In genomic region chr4:8261851-8262535, GRCh38 we compare ENCODE assay signal across 1 cellular context.
TF ChIP-seq lines count a peak whose summit lies in the region.

No MANE protein-coding gene starts in this region.

TF ChIP-seq in K562, 482 proteins besides CTCF, POLR2A, EP300 and RAD21 (continued from another document):
- TF ChIP-seq ATF2 (CRISPR knock-in tag; IDR thresholded peaks at IDR 0.05) (peak; percentile 62; the same call in 1 of the 2 replicates), FIP1L1 (IDR thresholded peaks at IDR 0.05; ENCODE audit: low read depth, low read length, poor library complexity, severe bottlenecking) (no peak), SNRNP70 (optimal IDR thresholded peaks at IDR 0.05; ENCODE audit: low read depth, low read length) (no peak), POU5F1 (IDR thresholded peaks at IDR 0.05; ENCODE audit: borderline replicate concordance, low read depth, low read length, partially characterized antibody) (no peak), ATF3 (IDR thresholded peaks at IDR 0.05) (peak; percentile 79), ATF3 (CRISPR knock-in tag; conservative IDR thresholded peaks at IDR 0.05) (no peak), NRF1 (conservative IDR thresholded peaks at IDR 0.05 in 1 of 2, IDR thresholded peaks at IDR 0.05 in 1 of 2) (no peak), HSF4 (CRISPR knock-in tag; IDR thresholded peaks at IDR 0.05; ENCODE audit: borderline replicate concordance) (no peak), CREB1 (IDR thresholded peaks at IDR 0.05) (no peak), CREB1 (CRISPR knock-in tag; IDR thresholded peaks at IDR 0.05) (peak; percentile 57; the same call in 1 of the 2 replicates), ZNF133 (CRISPR knock-in tag; IDR thresholded peaks at IDR 0.05) (no peak), E2F6 (IDR thresholded peaks at IDR 0.05; ENCODE audit: borderline replicate concordance in 1 of 2, extremely low read depth in 1 of 2, insufficient read depth in 1 of 2, insufficient read length in 1 of 2, low read depth in 1 of 2, low read length in 1 of 2, poor library complexity in 1 of 2, severe bottlenecking in 1 of 2) (no peak), CREM (IDR thresholded peaks at IDR 0.05; ENCODE audit: low read depth) (peak; percentile 39; the same call in 1 of the 2 replicates), TRIM28 (IDR thresholded peaks at IDR 0.05) (no peak), HNRNPL (IDR thresholded peaks at IDR 0.05; ENCODE audit: low read depth, low read length) (no peak), ARHGAP35 (IDR thresholded peaks at IDR 0.05; ENCODE audit: partially characterized antibody) (no peak), RBM34 (IDR thresholded peaks at IDR 0.05; ENCODE audit: borderline replicate concordance, insufficient read depth, low read length) (no peak), NFXL1 (CRISPR knock-in tag; IDR thresholded peaks at IDR 0.05) (no peak), ATF7 (IDR thresholded peaks at IDR 0.05) (peak; percentile 84), PREB (CRISPR knock-in tag; IDR thresholded peaks at IDR 0.05) (no peak), NFATC3 (IDR thresholded peaks at IDR 0.05) (no peak), ZFP91 (CRISPR knock-in tag; IDR thresholded peaks at IDR 0.05) (no peak), CBX1 (IDR thresholded peaks at IDR 0.05; ENCODE audit: low read depth) (no peak), ATF1 (CRISPR knock-in tag; IDR thresholded peaks at IDR 0.05) (no peak), ATF1 (tag; IDR thresholded peaks at IDR 0.05) (peak; percentile 53), TAF15 (IDR thresholded peaks at IDR 0.05; ENCODE audit: low read depth, low read length) (no peak), SPI1 (IDR thresholded peaks at IDR 0.05; ENCODE audit: borderline replicate concordance, low read depth, low read length) (no peak), POLR3A (IDR thresholded peaks at IDR 0.05; ENCODE audit: borderline replicate concordance, extremely low read depth, insufficient read depth, insufficient read length) (no peak), JUND (IDR thresholded peaks at IDR 0.05; ENCODE audit: borderline replicate concordance, low read depth, low read length) (peak; percentile 47), JUND (tag; IDR thresholded peaks at IDR 0.05; ENCODE audit: borderline replicate concordance, low read depth, low read length) (peak; percentile 22; the same call in 1 of the 3 replicates)
